In the genomic region with DNA sequence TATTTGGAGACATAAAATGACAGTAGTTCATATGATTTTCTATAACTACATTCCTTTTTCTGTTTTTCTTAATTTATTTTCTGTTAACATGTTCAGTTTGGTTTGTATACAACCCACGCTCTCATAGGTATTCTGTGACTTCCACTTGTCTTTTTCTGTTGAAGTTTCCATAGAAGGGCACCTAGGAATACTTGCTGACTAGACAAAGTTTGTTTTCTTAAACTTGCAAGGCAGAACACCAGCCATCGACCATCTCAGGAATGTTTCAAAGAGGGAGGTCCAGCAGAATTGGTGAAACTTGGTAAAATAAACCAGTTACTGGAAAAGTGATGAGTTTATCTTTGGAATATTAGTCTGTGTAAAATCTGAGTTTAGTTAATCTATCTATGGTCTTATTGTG, we compare ENCODE assay signal across 34 cellular contexts.
"Had no signal": no experiment of that assay in that cellular context is flagged by ENCODE, and none has a peak within 500 bp of the region (broad histone marks: within the 10 kb centered on the region; RNA-seq: fewer than 3 reads in every experiment).

No MANE protein-coding gene starts in this region.

- H3K9me3 ChIP-seq: neutrophil, ovary, psoas muscle, spleen, suprapubic skin, testis, tibial artery, transverse colon, upper lobe of right lung, vagina had no signal

- H3K27me3 Mint-ChIP-seq: naive thymus-derived CD8-positive, alpha-beta T cell; natural killer cell treated with Interleukin-12 subunit alpha and Interleukin-12 subunit beta and Interleukin-15 and Interleukin-18, amount 100 ng/mL, for 72 hours; progenitor cell of endocrine pancreas; stimulated activated memory B cell treated with anti-CD40 and anti-IgM and Interleukin-4, amounts not matched to agents 10 μg/mL and 1 μg/mL and 100 μg/mL, for 72 hours; stimulated activated naive CD8-positive, alpha-beta T cell treated with anti-CD3 and anti-CD28 coated beads, Interleukin-15, amount 100 ng/mL, for 72 hours; type B pancreatic cell had no signal

- H2AFZ ChIP-seq: parathyroid adenoma had no signal

- H3K36me3 ChIP-seq: neutrophil, ovary, spleen, suprapubic skin, tibial artery, transverse colon, upper lobe of right lung, vagina had no signal

- H3K9me3 Mint-ChIP-seq: nephron progenitor cell; neural crest cell; stimulated activated memory B cell treated with anti-CD40 and anti-IgM and Interleukin-4, amounts not matched to agents 10 μg/mL and 1 μg/mL and 100 μg/mL, for 72 hours; stimulated activated naive CD8-positive, alpha-beta T cell treated with anti-CD3 and anti-CD28 coated beads, Interleukin-15, amount 100 ng/mL, for 72 hours; type B pancreatic cell had no signal

- H3K4me1 ChIP-seq: parathyroid adenoma, psoas muscle, spleen, suprapubic skin, testis, tibial artery, transverse colon, upper lobe of right lung, vagina had no signal

- H3K36me3 Mint-ChIP-seq: naive thymus-derived CD8-positive, alpha-beta T cell; natural killer cell treated with Interleukin-12 subunit alpha and Interleukin-12 subunit beta and Interleukin-15 and Interleukin-18, amount 100 ng/mL, for 72 hours; stimulated activated memory B cell treated with anti-CD40 and anti-IgM and Interleukin-4, amounts not matched to agents 10 μg/mL and 1 μg/mL and 100 μg/mL, for 72 hours; type B pancreatic cell had no signal

- FAIRE-seq: urothelium cell line had no signal

- ATAC-seq: naive thymus-derived CD8-positive, alpha-beta T cell; natural killer cell treated with Interleukin-12 subunit alpha and Interleukin-12 subunit beta and Interleukin-15 and Interleukin-18, amount 100 ng/mL, for 72 hours; psoas muscle; right cardiac atrium; sciatic nerve; stimulated activated memory B cell treated with anti-CD40 and anti-IgM and Interleukin-4, amounts not matched to agents 10 μg/mL and 1 μg/mL and 100 μg/mL, for 72 hours; stimulated activated naive CD8-positive, alpha-beta T cell treated with anti-CD3 and anti-CD28 coated beads, Interleukin-15, amount 100 ng/mL, for 72 hours; stimulated activated naive CD8-positive, alpha-beta T cell treated with anti-CD3 and anti-CD28 coated beads, Interleukin-15, Interleukin-2, amounts not matched to agents 100 U/mL and 50 U/mL, for 24 hours; upper lobe of right lung had no signal

- H3K27ac ChIP-seq: neutrophil, ovary, parathyroid adenoma, psoas muscle, skin epidermis, spleen, suprapubic skin, testis, tibial artery, transverse colon, upper lobe of right lung, vagina had no signal

- H3K27me3 ChIP-seq: neutrophil, ovary, spleen, suprapubic skin, testis, tibial artery, transverse colon, upper lobe of right lung, vagina had no signal

- H3K4me1 Mint-ChIP-seq: naive thymus-derived CD8-positive, alpha-beta T cell; nephron progenitor cell; stimulated activated memory B cell treated with anti-CD40 and anti-IgM and Interleukin-4, amounts not matched to agents 10 μg/mL and 1 μg/mL and 100 μg/mL, for 72 hours; stimulated activated naive CD8-positive, alpha-beta T cell treated with anti-CD3 and anti-CD28 coated beads, Interleukin-15, amount 100 ng/mL, for 72 hours had no signal

- H3K27ac Mint-ChIP-seq: naive thymus-derived CD8-positive, alpha-beta T cell; natural killer cell treated with Interleukin-12 subunit alpha and Interleukin-12 subunit beta and Interleukin-15 and Interleukin-18, amount 100 ng/mL, for 72 hours; nephron progenitor cell; progenitor cell of endocrine pancreas; stimulated activated memory B cell treated with anti-CD40 and anti-IgM and Interleukin-4, amounts not matched to agents 10 μg/mL and 1 μg/mL and 100 μg/mL, for 72 hours; stimulated activated naive CD8-positive, alpha-beta T cell treated with anti-CD3 and anti-CD28 coated beads, Interleukin-15, amount 100 ng/mL, for 72 hours; type B pancreatic cell had no signal

- DNase-seq: naive thymus-derived CD8-positive, alpha-beta T cell; nephron progenitor cell; nucleus accumbens; ovary; posterior cingulate gyrus; psoas muscle; right cardiac atrium; spleen; stimulated activated CD4-positive, alpha-beta T cell treated with anti-CD3 and anti-CD28 coated beads, Interleukin-12 subunit alpha, Interleukin-12 subunit beta, amount 100 ng/mL, for 4 hours; stimulated activated CD4-positive, alpha-beta T cell treated with anti-CD3 and anti-CD28 coated beads, Interleukin-1b, Interleukin-23, amount 100 ng/mL, for 48 hours; stimulated activated CD4-positive, alpha-beta T cell treated with anti-CD3 and anti-CD28 coated beads, Interleukin-4, amount 100 ng/mL, for 1 hour; stimulated activated CD4-positive, alpha-beta T cell treated with anti-CD3 and anti-CD28 coated beads, Interleukin-4, amount 100 ng/mL, for 4 hours; stimulated activated CD8-positive, alpha-beta memory T cell treated with anti-CD3 and anti-CD28 coated beads, Interleukin-4, amount 100 ng/mL, for 48 hours; stimulated activated naive CD4-positive, alpha-beta T cell; stimulated activated naive CD8-positive, alpha-beta T cell treated with anti-CD3 and anti-CD28 coated beads, Interleukin-15, amount 100 ng/mL, for 72 hours; stimulated activated naive CD8-positive, alpha-beta T cell treated with anti-CD3 and anti-CD28 coated beads, Interleukin-15, Interleukin-2, amounts not matched to agents 100 U/mL and 50 U/mL, for 24 hours; substantia nigra; testis; tibial artery; transverse colon; upper lobe of right lung had no signal

- H3K9ac ChIP-seq: parathyroid adenoma had no signal

- H3K4me3 ChIP-seq: ovary, psoas muscle, skin epidermis, smooth muscle cell, spleen, suprapubic skin, testis, tibial artery, transverse colon, upper lobe of right lung, vagina had no signal

- H3K4me3 Mint-ChIP-seq: naive thymus-derived CD8-positive, alpha-beta T cell; natural killer cell treated with Interleukin-12 subunit alpha and Interleukin-12 subunit beta and Interleukin-15 and Interleukin-18, amount 100 ng/mL, for 72 hours; nephron progenitor cell; neural crest cell; stimulated activated memory B cell treated with anti-CD40 and anti-IgM and Interleukin-4, amounts not matched to agents 10 μg/mL and 1 μg/mL and 100 μg/mL, for 72 hours; stimulated activated naive CD8-positive, alpha-beta T cell treated with anti-CD3 and anti-CD28 coated beads, Interleukin-15, amount 100 ng/mL, for 72 hours; type B pancreatic cell had no signal

- H3K79me2 ChIP-seq: parathyroid adenoma had no signal

- H3K4me2 ChIP-seq: smooth muscle cell had no signal
